ENCODE assay signal across 13 cellular contexts in the genomic region with DNA sequence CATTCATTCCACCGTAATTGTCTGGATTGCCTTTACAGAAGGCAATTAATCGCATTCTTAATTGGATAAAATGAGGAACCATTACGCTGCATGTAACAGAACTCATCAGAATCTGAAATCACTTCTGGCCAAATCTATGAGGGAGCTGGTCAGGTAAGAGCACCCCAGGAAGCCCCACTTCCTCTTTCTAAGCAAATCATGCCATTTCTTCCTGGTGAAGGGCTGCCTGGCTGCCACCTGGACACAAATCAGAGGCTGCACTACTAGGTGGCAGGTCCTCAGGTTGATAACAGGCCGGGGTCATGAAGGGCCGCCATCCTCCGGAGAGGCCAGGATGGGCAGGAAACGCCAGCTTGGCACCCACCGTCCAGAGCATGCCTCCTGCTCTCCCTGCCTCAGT.
DNase-seq lines count a peak whose midpoint lies in the region; ATAC-seq and TF ChIP-seq lines count a peak whose summit lies in the region.
"Had no signal": no experiment of that assay in that cellular context is flagged by ENCODE, and none has a peak within 500 bp of the region (broad histone marks: within the 10 kb centered on the region; RNA-seq: fewer than 3 reads in every experiment).

No MANE protein-coding gene starts in this region.

- no peaks in the 10 kb centered on the region for H3K27me3 Mint-ChIP-seq in stimulated activated naive CD8-positive, alpha-beta T cell treated with anti-CD3 and anti-CD28 coated beads, Interleukin-15, Interleukin-2, amounts not matched to agents 100 ng/mL and 50 ng/mL, for 24 hours
- H3K27me3 Mint-ChIP-seq in stimulated activated naive CD8-positive, alpha-beta T cell treated with anti-CD3 and anti-CD28 coated beads, Interleukin-15, amount 100 ng/mL, for 72 hours, result no peaks in the 10 kb centered on the region

- no peak overlapping the region for H4K8ac ChIP-seq in mesendoderm (ENCODE audit: low read depth, low read length)

- no peaks in the 10 kb centered on the region for H3K36me3 ChIP-seq in mucosa of descending colon (ENCODE audit: low read depth)
- H3K36me3 ChIP-seq in mesendoderm (ENCODE audit: control insufficient read depth, insufficient read depth, low read length), result no peaks in the 10 kb centered on the region

- intact Hi-C loops in mucosa of descending colon (cut with DNase I, micrococcal nuclease), result no loop called here

- H3K4ac ChIP-seq in mesendoderm (ENCODE audit: low read depth, low read length), result no peak overlapping the region

- no peak overlapping the region for H2AK5ac ChIP-seq in mesendoderm (ENCODE audit: low read length)

- H3K4me1 Mint-ChIP-seq in stimulated activated naive CD8-positive, alpha-beta T cell treated with anti-CD3 and anti-CD28 coated beads, Interleukin-15, Interleukin-2, amounts not matched to agents 100 ng/mL and 50 ng/mL, for 24 hours (ENCODE audit: low read depth), result peaks cover 90% of the 10 kb centered on the region
- peaks cover 77% of the 10 kb centered on the region for H3K4me1 Mint-ChIP-seq in stimulated activated naive CD8-positive, alpha-beta T cell treated with anti-CD3 and anti-CD28 coated beads, Interleukin-15, amount 100 ng/mL, for 72 hours

- H4K5ac ChIP-seq in mesendoderm (ENCODE audit: low read length), result no peak overlapping the region

- H3K27ac Mint-ChIP-seq in stimulated activated naive CD8-positive, alpha-beta T cell treated with anti-CD3 and anti-CD28 coated beads, Interleukin-15, Interleukin-2, amounts not matched to agents 100 ng/mL and 50 ng/mL, for 24 hours, result peak overlapping the region; percentile 24
- no peak overlapping the region for H3K27ac Mint-ChIP-seq in stimulated activated naive CD8-positive, alpha-beta T cell treated with anti-CD3 and anti-CD28 coated beads, Interleukin-15, amount 100 ng/mL, for 72 hours

- H3K79me2 ChIP-seq in mesendoderm (ENCODE audit: control insufficient read depth, insufficient read depth, low read length), result peaks cover 38% of the 10 kb centered on the region

- H3K4me1 ChIP-seq in mucosa of descending colon (ENCODE audit: low read depth) (peaks cover 7% of the 10 kb centered on the region), mesendoderm (ENCODE audit: control insufficient read depth, low read depth, low read length) (no peaks in the 10 kb centered on the region)

- H3K23ac ChIP-seq in mesendoderm (ENCODE audit: low read length), result no peak overlapping the region

- TF ChIP-seq CTCF in mucosa of descending colon (IDR thresholded peaks at IDR 0.05), result no peak

- no peak overlapping the region for H3K18ac ChIP-seq in mesendoderm (ENCODE audit: low read length)

- no peak overlapping the region for H2BK15ac ChIP-seq in mesendoderm (replicated peaks; ENCODE audit: low read depth)

- no peaks in the 10 kb centered on the region for H3K9me3 Mint-ChIP-seq in stimulated activated naive CD8-positive, alpha-beta T cell treated with anti-CD3 and anti-CD28 coated beads, Interleukin-15, Interleukin-2, amounts not matched to agents 100 ng/mL and 50 ng/mL, for 24 hours
- no peaks in the 10 kb centered on the region for H3K9me3 Mint-ChIP-seq in stimulated activated naive CD8-positive, alpha-beta T cell treated with anti-CD3 and anti-CD28 coated beads, Interleukin-15, amount 100 ng/mL, for 72 hours

- H3K4me3 Mint-ChIP-seq in stimulated activated naive CD8-positive, alpha-beta T cell treated with anti-CD3 and anti-CD28 coated beads, Interleukin-15, Interleukin-2, amounts not matched to agents 100 ng/mL and 50 ng/mL, for 24 hours, result no peak overlapping the region
- H3K4me3 Mint-ChIP-seq in stimulated activated naive CD8-positive, alpha-beta T cell treated with anti-CD3 and anti-CD28 coated beads, Interleukin-15, amount 100 ng/mL, for 72 hours, result no peak overlapping the region

- H3K9ac ChIP-seq in mesendoderm (ENCODE audit: low read length), result no peak overlapping the region

- H3K27me3 ChIP-seq in mesendoderm (ENCODE audit: insufficient read depth, low read length, poor library complexity), result no peaks in the 10 kb centered on the region

- H3K36me3 Mint-ChIP-seq in stimulated activated naive CD8-positive, alpha-beta T cell treated with anti-CD3 and anti-CD28 coated beads, Interleukin-15, Interleukin-2, amounts not matched to agents 100 ng/mL and 50 ng/mL, for 24 hours (ENCODE audit: low read depth), result peaks cover 44% of the 10 kb centered on the region

- WGBS in mesendoderm (ENCODE audit: extremely low coverage, insufficient coverage, low lambda C conversion rate), result no CpG with 5 or more reads among the region's 8 CpGs

- H2BK5ac ChIP-seq in mesendoderm (ENCODE audit: low read length), result no peak overlapping the region

- DNase-seq in stimulated activated naive CD8-positive, alpha-beta T cell treated with anti-CD3 and anti-CD28 coated beads, Interleukin-15, amount 100 ng/mL, for 72 hours, result no peak
- DNase-seq in RPMI8226, result peak; percentile 45
- no peak for DNase-seq in mucosa of descending colon
- DNase-seq in SIG-M5 treated with dmso at 0.1 percent for 504 hours (lab: John Stamatoyannopoulos, UW; ENCODE audit: unreplicated experiment), result no peak
- DNase-seq in NCI-H2081 (lab: John Stamatoyannopoulos, UW), result no peak
- no peak for DNase-seq in mesendoderm
- DNase-seq: hippocampal formation, KBM-7, NCI-H1694 treated with DMSO at 0.1 percent for 48 hours, retina, T-helper 2 cell had no signal

- no peak for ATAC-seq in stimulated activated naive CD8-positive, alpha-beta T cell treated with anti-CD3 and anti-CD28 coated beads, Interleukin-15, amount 100 ng/mL, for 72 hours
- ATAC-seq in mucosa of descending colon (peak; percentile 26), GM18861 (IDR thresholded peaks at IDR 0.05; ENCODE audit: unreplicated experiment) (no peak)

- H2BK120ac ChIP-seq in mesendoderm (ENCODE audit: low read depth, low read length), result no peak overlapping the region

- H3K27ac ChIP-seq in mesendoderm (ENCODE audit: low read depth, low read length), result no peak overlapping the region

- H3K9me3 ChIP-seq in mucosa of descending colon, result no peaks in the 10 kb centered on the region

- no peak overlapping the region for H3K4me2 ChIP-seq in mesendoderm (ENCODE audit: low read length)

- H3K56ac ChIP-seq in mesendoderm (ENCODE audit: low read length), result no peak overlapping the region

- peaks cover 45% of the 10 kb centered on the region for H3K79me1 ChIP-seq in mesendoderm (ENCODE audit: low read length)

- H3K4me3 ChIP-seq in mucosa of descending colon, result no peak overlapping the region
- H3K4me3 ChIP-seq in mesendoderm (ENCODE audit: low read length), result no peak overlapping the region
